ENCODE assay signal across 21 cellular contexts in the genomic region with DNA sequence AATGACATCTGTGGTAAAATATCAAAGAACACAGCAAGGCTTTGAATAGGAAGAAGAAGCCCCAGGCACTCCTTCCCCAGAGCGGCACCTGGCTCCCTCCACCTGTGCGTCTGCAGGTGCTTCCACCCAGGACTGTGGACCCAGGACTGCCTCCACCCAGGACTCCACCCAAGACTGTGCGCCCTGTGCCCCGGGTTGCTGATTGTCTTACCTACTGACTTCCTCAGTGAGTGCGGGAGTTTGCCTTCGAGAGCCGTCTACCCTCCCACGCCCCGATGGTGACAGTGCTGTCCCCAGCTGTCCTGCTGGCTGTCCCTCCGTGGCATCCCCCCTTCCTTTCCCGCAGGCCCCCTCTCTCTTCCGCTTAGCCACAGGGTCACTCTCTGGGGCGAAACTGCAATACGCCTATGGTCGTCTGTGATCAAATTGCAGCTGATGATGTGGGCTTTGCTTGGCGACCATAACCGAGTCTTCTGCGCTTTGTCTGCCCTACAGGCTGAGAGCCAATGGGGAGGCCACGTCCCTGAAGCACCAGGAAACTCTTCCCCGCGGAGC. TPM values are rescaled to one million over a fixed set of nuclear protein-coding genes. Genes with fewer than 3 reads are reported as not detected.
"Had no signal": no experiment of that assay in that cellular context is flagged by ENCODE, and none has a peak within 500 bp of the region (broad histone marks: within the 10 kb centered on the region; RNA-seq: fewer than 3 reads in every experiment).

No MANE protein-coding gene starts in this region.

- H3K9me3 ChIP-seq: body of pancreas, neutrophil, sigmoid colon, upper lobe of right lung had no signal

- H3K4me3 ChIP-seq: body of pancreas, dorsolateral prefrontal cortex, sigmoid colon, upper lobe of right lung had no signal

- H3K27me3 ChIP-seq: body of pancreas, upper lobe of right lung had no signal

- H3K9me3 Mint-ChIP-seq: activated naive CD8-positive, alpha-beta T cell treated with anti-CD3 and anti-CD28 coated beads, Interleukin-2, amount 10 ng/mL, durations not matched to agents 7 days and 5 days; natural killer cell had no signal

- H3K36me3 ChIP-seq: neutrophil, sigmoid colon, upper lobe of right lung, WERI-Rb-1 had no signal

- ATAC-seq: activated CD8-positive, alpha-beta T cell treated with anti-CD3 and anti-CD28 coated beads, Interleukin-2, amount 10 ng/mL, durations not matched to agents 7 days and 5 days; body of pancreas; natural killer cell; SK-N-SH treated with all-trans-retinoic acid at 6 μM for 48 hours; upper lobe of right lung had no signal

- H3K4me1 ChIP-seq: body of pancreas, parathyroid adenoma, sigmoid colon, upper lobe of right lung had no signal

- H3K27ac ChIP-seq: body of pancreas, dorsolateral prefrontal cortex, epithelial cell of prostate, neutrophil, parathyroid adenoma, sigmoid colon, upper lobe of right lung, WERI-Rb-1 had no signal

- H3K79me2 ChIP-seq: parathyroid adenoma had no signal

- H3K36me3 Mint-ChIP-seq: activated naive CD8-positive, alpha-beta T cell treated with anti-CD3 and anti-CD28 coated beads, Interleukin-2, amount 10 ng/mL, durations not matched to agents 7 days and 5 days; natural killer cell had no signal

- H3K27me3 Mint-ChIP-seq: activated naive CD8-positive, alpha-beta T cell treated with anti-CD3 and anti-CD28 coated beads, Interleukin-2, amount 10 ng/mL, durations not matched to agents 7 days and 5 days had no signal

- H3K4me3 Mint-ChIP-seq: activated CD8-positive, alpha-beta T cell treated with anti-CD3 and anti-CD28 coated beads, Interleukin-2, amount 10 ng/mL, durations not matched to agents 7 days and 5 days; activated naive CD8-positive, alpha-beta T cell treated with anti-CD3 and anti-CD28 coated beads, Interleukin-2, amount 10 ng/mL, durations not matched to agents 7 days and 5 days; endodermal cell; natural killer cell had no signal

- H3K27ac Mint-ChIP-seq: endodermal cell, natural killer cell had no signal

- H3K4me1 Mint-ChIP-seq: endodermal cell had no signal

- H3K9ac ChIP-seq: parathyroid adenoma had no signal

- DNase-seq: activated CD8-positive, alpha-beta T cell treated with anti-CD3 and anti-CD28 coated beads, Interleukin-2, amount 10 ng/mL, durations not matched to agents 7 days and 5 days; activated effector memory CD4-positive, alpha-beta T cell treated with Interleukin-2 at 50 U/mL for 16 hours; activated naive CD8-positive, alpha-beta T cell treated with anti-CD3 and anti-CD28 coated beads, Interleukin-2, amount 10 ng/mL, durations not matched to agents 7 days and 5 days; body of pancreas; caudate nucleus; dorsolateral prefrontal cortex; endodermal cell; foreskin fibroblast; mesendoderm; natural killer cell; SHP77 treated with DMSO at 0.1 percent for 48 hours; sigmoid colon; stimulated activated CD4-positive, alpha-beta T cell treated with anti-CD3 and anti-CD28 coated beads, Interleukin-4, amount 100 ng/mL, for 4 hours; stimulated activated naive CD4-positive, alpha-beta T cell; upper lobe of right lung; WERI-Rb-1 had no signal

- H2AFZ ChIP-seq: parathyroid adenoma had no signal

RNA-seq across cellular contexts. Expression of a gene that starts 52.1 kb away (rescaled TPM):
- total RNA-seq: endodermal cell, glomerular endothelial cell had no signal
